In the genomic region with DNA sequence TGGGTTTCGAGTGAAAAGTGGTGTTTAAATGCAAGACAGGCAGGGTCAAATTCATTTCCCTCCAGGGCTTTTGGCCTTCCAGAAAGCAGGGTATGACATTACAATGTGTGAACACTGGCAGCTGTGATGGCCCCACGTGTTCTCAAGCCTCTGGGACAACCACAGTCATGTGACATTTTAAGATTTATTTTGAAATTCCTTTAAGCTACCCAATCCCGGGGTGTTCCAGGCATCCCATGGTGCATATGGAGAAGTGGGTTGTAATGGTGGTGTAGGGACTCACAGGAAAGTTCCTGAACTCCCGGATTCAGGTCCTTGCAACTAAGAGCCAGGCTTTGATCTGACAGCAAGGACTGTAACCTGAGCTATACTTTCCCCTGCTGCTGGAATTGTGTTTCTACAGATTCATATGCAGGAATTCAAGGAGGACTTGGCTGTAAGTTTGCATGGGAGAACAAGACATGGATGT, we compare ENCODE assay signal across 16 cellular contexts. TPM values are rescaled to one million over a fixed set of nuclear protein-coding genes. Genes with fewer than 3 reads are reported as not detected.
DNase-seq lines count a peak whose midpoint lies in the region; ATAC-seq and TF ChIP-seq lines count a peak whose summit lies in the region.
"Had no signal": no experiment of that assay in that cellular context is flagged by ENCODE, and none has a peak within 500 bp of the region (broad histone marks: within the 10 kb centered on the region; RNA-seq: fewer than 3 reads in every experiment).

No MANE protein-coding gene starts in this region.

- WGBS in GM23248 (ENCODE audit: low coverage in 1 of 2, low lambda C conversion rate in 2 of 2, missing lambda C conversion rate in 2 of 2), 2 experiments = 39 to 41% methylated on average over 4 of the region's 4 CpGs

- no peaks in the 10 kb centered on the region for H3K79me2 ChIP-seq in GM23248 (ENCODE audit: insufficient read depth)
- no peaks in the 10 kb centered on the region for H3K79me2 ChIP-seq in PC-9 (ENCODE audit: low read depth)

- H3K4me1 ChIP-seq in GM23248 (ENCODE audit: insufficient read depth) (peaks cover 42% of the 10 kb centered on the region), PC-9 (replicated peaks; ENCODE audit: insufficient read depth) (peaks cover 43% of the 10 kb centered on the region)
- H3K4me1 ChIP-seq: adrenal gland, BLaER1 had no signal

- no peaks in the 10 kb centered on the region for H3K9me3 ChIP-seq in GM23248 (ENCODE audit: low read depth)
- no peaks in the 10 kb centered on the region for H3K9me3 ChIP-seq in PC-9 (ENCODE audit: insufficient read depth, low read depth)
- H3K9me3 ChIP-seq: adrenal gland, BLaER1 had no signal

- H3K9me2 ChIP-seq in GM23248 (ENCODE audit: insufficient read depth) (no peaks in the 10 kb centered on the region), PC-9 (ENCODE audit: insufficient read depth) (no peaks in the 10 kb centered on the region)

- DNase-seq in GM23248 (peak; percentile 35), PC-9 (no peak), fibroblast of gingiva (ENCODE audit: low read depth) (peak; percentile 32), myocyte (ENCODE audit: low read depth) (peak; percentile 67), SIG-M5 treated with dmso at 0.1 percent for 504 hours (lab: John Stamatoyannopoulos, UW; ENCODE audit: unreplicated experiment) (no peak), NCI-H2081 treated with DMSO at 0.1 percent for 48 hours (lab: John Stamatoyannopoulos, UW) (no peak)
- DNase-seq: activated CD4-positive, alpha-beta T cell treated with anti-CD3 and anti-CD28 coated beads, Interleukin-2, amount 10 ng/mL, durations not matched to agents 24 days and 14 days; activated T-cell treated with anti-CD3 and anti-CD28 coated beads, Interleukin-2, amount 50 U/mL, for 4 hours; adrenal gland; NCI-H1417; right cardiac atrium; stimulated activated naive CD4-positive, alpha-beta T cell had no signal

- intact Hi-C loops in PC-9 (cut with micrococcal nuclease; ENCODE audit: unreplicated experiment) = loop anchor here (5.0 kb wide), 1 partner anchor 137 kb away; no protein-coding TSS in a partner anchor

- H3F3A ChIP-seq in GM23248 (ENCODE audit: insufficient read depth) (peaks cover 56% of the 10 kb centered on the region), PC-9 (ENCODE audit: insufficient read depth, low read depth) (peaks cover 17% of the 10 kb centered on the region; the same call in 1 of the 2 replicates)

- peak overlapping the region; percentile 96 for H3K4me2 ChIP-seq in GM23248 (ENCODE audit: unreplicated experiment)
- H3K4me2 ChIP-seq in PC-9 = peak overlapping the region; percentile 57
- H3K4me2 ChIP-seq: BLaER1 had no signal

- POLR2A ChIA-PET in PC-9 (lab: Charles Lee; ENCODE audit: unreplicated experiment) = interaction anchor here (0.6 kb wide), 1 partner anchor 291 kb away, joined by 3 read pairs; no protein-coding TSS in a partner anchor

- no peak for TF ChIP-seq CTCF in PC-9 (conservative IDR thresholded peaks at IDR 0.05)

- H4K20me1 ChIP-seq in GM23248 (ENCODE audit: insufficient read depth) (no peaks in the 10 kb centered on the region), PC-9 (ENCODE audit: insufficient read depth) (no peaks in the 10 kb centered on the region)
- H4K20me1 ChIP-seq: BLaER1 had no signal

- H3K9ac ChIP-seq in GM23248 = peak overlapping the region; percentile 75
- H3K9ac ChIP-seq: BLaER1 had no signal

- in situ Hi-C loops in GM23248 (cut with MboI) = no loop called here

- H2AFZ ChIP-seq in GM23248 = no peak overlapping the region
- H2AFZ ChIP-seq in PC-9 = no peak overlapping the region

- no peak for ATAC-seq in HG02981 (IDR thresholded peaks at IDR 0.05; ENCODE audit: unreplicated experiment)
- no peak for ATAC-seq in HG02642 (IDR thresholded peaks at IDR 0.05; ENCODE audit: poor library complexity, unreplicated experiment)
- ATAC-seq: GM12878, right cardiac atrium had no signal

- no peaks in the 10 kb centered on the region for H3K36me3 ChIP-seq in GM23248 (ENCODE audit: low read depth)
- no peaks in the 10 kb centered on the region for H3K36me3 ChIP-seq in PC-9 (ENCODE audit: low read depth)
- H3K36me3 ChIP-seq: adrenal gland, BLaER1 had no signal

- peak overlapping the region; percentile 98 for H3K27ac ChIP-seq in GM23248
- H3K27ac ChIP-seq in PC-9 = peak overlapping the region; percentile 81
- H3K27ac ChIP-seq: adrenal gland, BLaER1 had no signal

- H3K4me3 ChIP-seq in GM23248 = no peak overlapping the region
- no peak overlapping the region for H3K4me3 ChIP-seq in PC-9
- H3K4me3 ChIP-seq: adrenal gland, BLaER1, GM12878 had no signal

- no TSS peak for BruUV-seq in PC-9 (replicated peaks; lab: Mats Ljungman, UMichigan)

- H3K27me3 ChIP-seq in GM23248 (replicated peaks; ENCODE audit: insufficient read depth) (no peaks in the 10 kb centered on the region), PC-9 (ENCODE audit: insufficient read depth, low read depth) (no peaks in the 10 kb centered on the region)
- H3K27me3 ChIP-seq: adrenal gland, BLaER1 had no signal

- CTCF ChIA-PET in PC-9 (lab: Charles Lee) = no interaction called here

RNA-seq across cellular contexts. Expression of gene INSYN2A, which starts 46.7 kb away (rescaled TPM):
- total RNA-seq in GM23248 (2014; rRNA removed; shearing (Covaris generic)) = 0.43 and 0.51 TPM in 2 replicates
- 0.20 and 0.54 TPM in 2 replicates for polyA plus RNA-seq in GM23248 (2016; fragmentation: Nextera tagmentation; extraction: Ambion mirVana)
- total RNA-seq in PC-9 (2021) (not detected in 2 replicates), myocyte (2.3 and 4.0 TPM in 2 replicates)
- polyA plus RNA-seq in myocyte (2012) = 0.43 TPM
- total RNA-seq: activated CD4-positive, alpha-beta T cell treated with anti-CD3 and anti-CD28 coated beads, Interleukin-2, amount 10 ng/mL, durations not matched to agents 24 days and 14 days; activated T-cell treated with anti-CD3 and anti-CD28 coated beads, Interleukin-2, amount 50 U/mL, for 4 hours; adrenal gland; GM12878; right cardiac atrium had no signal
- polyA plus RNA-seq: GM12878 had no signal

Comparison
In these comparisons a context has a peak if more than half of its experiments do, and no peak if none do; other contexts are left out.
1. DNase-seq: peak in GM23248 (single experiment), fibroblast of gingiva (single experiment) and myocyte (single experiment); none in PC-9 (0 of 2), SIG-M5 treated with dmso at 0.1 percent for 504 hours (single experiment) and NCI-H2081 treated with DMSO at 0.1 percent for 48 hours (single experiment).